In genomic region chr1:8396912-8397406, GRCh38 we compare ENCODE assay signal across 8 cellular contexts.
DNase-seq lines count a peak whose midpoint lies in the region; ATAC-seq and TF ChIP-seq lines count a peak whose summit lies in the region.

No MANE protein-coding gene starts in this region.

- peaks cover 25% of the 10 kb centered on the region for H3K79me1 ChIP-seq in mesendoderm (ENCODE audit: low read length)

- TF ChIP-seq EP300 in transverse colon (IDR thresholded peaks at IDR 0.05; ENCODE audit: low read depth) = peak; percentile 90

- H3K56ac ChIP-seq in mesendoderm (ENCODE audit: low read length) = no peak overlapping the region

- WGBS in mesendoderm (ENCODE audit: extremely low coverage, insufficient coverage, low lambda C conversion rate) = no CpG with 5 or more reads among the region's 4 CpGs
- 42 to 47% methylated on average over 4 of the region's 4 CpGs for WGBS in transverse colon (ENCODE audit: low coverage in 1 of 2), 2 donors

- H3K4ac ChIP-seq in mesendoderm (ENCODE audit: low read depth, low read length) = no peak overlapping the region

- no peak overlapping the region for H3K18ac ChIP-seq in mesendoderm (ENCODE audit: low read length)

- DNase-seq in AG04450 (ENCODE audit: low read depth, low spot score) (peak; percentile 89), NCI-H226 (peak; percentile 98), cardiac fibroblast (ENCODE audit: low read depth in 2 of 2) (peak; percentile 96 to 99), mesendoderm (peak; percentile 89), transverse colon (peak; percentile 34), DMS 273 (lab: John Stamatoyannopoulos, UW; ENCODE audit: unreplicated experiment) (no peak)
- DNase-seq in effector CD4-positive, alpha-beta T cell = no peak

- H3K4me1 ChIP-seq in mesendoderm (ENCODE audit: control insufficient read depth, low read depth, low read length) (peaks cover 19% of the 10 kb centered on the region), transverse colon (peaks cover 30 to 60% (median 44%) of the 10 kb centered on the region in 4 donors)

- peaks cover 22% of the 10 kb centered on the region for H3K79me2 ChIP-seq in mesendoderm (ENCODE audit: control insufficient read depth, insufficient read depth, low read length)

- H3K9me3 ChIP-seq in AG04450 (ENCODE audit: control insufficient read depth, insufficient read depth, low read length) (no peaks in the 10 kb centered on the region), transverse colon (no peaks in the 10 kb centered on the region)

- H2AK5ac ChIP-seq in mesendoderm (ENCODE audit: low read length) = no peak overlapping the region

- intact Hi-C loops in transverse colon (cut with DNase I; ENCODE audit: low total_unique reads) = no loop called here

- no peak overlapping the region for H4K5ac ChIP-seq in mesendoderm (ENCODE audit: low read length)

- H3K4me2 ChIP-seq in mesendoderm (ENCODE audit: low read length) = no peak overlapping the region

- no peak overlapping the region for H3K9ac ChIP-seq in mesendoderm (ENCODE audit: low read length)

- no peak overlapping the region for H2BK120ac ChIP-seq in mesendoderm (ENCODE audit: low read depth, low read length)

- H3K27ac ChIP-seq in AG04450 (ENCODE audit: low read depth, low read length) (peak overlapping the region; percentile 90), mesendoderm (ENCODE audit: low read depth, low read length) (no peak overlapping the region), transverse colon (peak overlapping the region; percentile 69 to 79 (median 76))

- POLR2A ChIA-PET in AG04450 (lab: Yijun Ruan, JAX) = interaction anchor here (0.6 to 1.4 kb wide), 8 partner anchors 11 to 406 kb away, joined by 3 to 17 read pairs (median 4); no protein-coding TSS in a partner anchor

- ATAC-seq in GM21381 (IDR thresholded peaks at IDR 0.05; ENCODE audit: unreplicated experiment) = peak; percentile 42

- no peak for TF ChIP-seq POLR2A in transverse colon (IDR thresholded peaks at IDR 0.05)

- H2BK15ac ChIP-seq in mesendoderm (replicated peaks; ENCODE audit: low read depth) = no peak overlapping the region

- no peak for TF ChIP-seq CTCF in AG04450 (IDR thresholded peaks at IDR 0.05; ENCODE audit: low read depth, low read length)
- TF ChIP-seq CTCF in cardiac fibroblast (IDR thresholded peaks at IDR 0.05; ENCODE audit: low read depth, low read length) = no peak
- TF ChIP-seq CTCF in transverse colon (IDR thresholded peaks at IDR 0.05) = no peak

- H3K36me3 ChIP-seq in mesendoderm (ENCODE audit: control insufficient read depth, insufficient read depth, low read length) = peaks cover 2% of the 10 kb centered on the region
- H3K36me3 ChIP-seq in transverse colon = peaks cover 0 to 8% (median 1%) of the 10 kb centered on the region in 4 donors

- CTCF ChIA-PET in AG04450 (lab: Charles Lee) = interaction anchor here (0.9 to 1.6 kb wide), 4 partner anchors 18 to 452 kb away, joined by 3 to 4 read pairs (median 3); no protein-coding TSS in a partner anchor

- in situ Hi-C loops in transverse colon (cut with MboI; ENCODE audit: low pct_ligation_motif_present in 1 of 4, low pct_unique_long_range_greater_than_20kb in 1 of 4, low sequenced_read_pairs in 3 of 4) = no loop called here

- H2BK5ac ChIP-seq in mesendoderm (ENCODE audit: low read length) = no peak overlapping the region

- no peak overlapping the region for H4K8ac ChIP-seq in mesendoderm (ENCODE audit: low read depth, low read length)

- no peak overlapping the region for H3K23ac ChIP-seq in mesendoderm (ENCODE audit: low read length)

- H3K4me3 ChIP-seq in AG04450 (ENCODE audit: low read depth, low read length) (peak overlapping the region; percentile 15; the same call in 1 of the 2 replicates), cardiac fibroblast (replicated peaks in 1 of 2; ENCODE audit: low read depth in 2 of 2, low read length in 2 of 2) (no peak overlapping the region), mesendoderm (ENCODE audit: low read length) (no peak overlapping the region), transverse colon (no peak overlapping the region)

- no peaks in the 10 kb centered on the region for H3K27me3 ChIP-seq in AG04450 (ENCODE audit: control insufficient read depth, insufficient read depth, low read length)
- H3K27me3 ChIP-seq in mesendoderm (ENCODE audit: insufficient read depth, low read length, poor library complexity) = no peaks in the 10 kb centered on the region
- H3K27me3 ChIP-seq in transverse colon = no peaks in the 10 kb centered on the region

Comparison
In these comparisons a context has a peak if more than half of its experiments do, and no peak if none do; other contexts are left out.
1. DNase-seq: peak in AG04450 (single experiment), NCI-H226 (single experiment), cardiac fibroblast (2 of 2), mesendoderm (single experiment) and transverse colon (single experiment); none in effector CD4-positive, alpha-beta T cell (single experiment) and DMS 273 (single experiment).